21 cellular contexts compared by ENCODE assay signal in the genomic region with DNA sequence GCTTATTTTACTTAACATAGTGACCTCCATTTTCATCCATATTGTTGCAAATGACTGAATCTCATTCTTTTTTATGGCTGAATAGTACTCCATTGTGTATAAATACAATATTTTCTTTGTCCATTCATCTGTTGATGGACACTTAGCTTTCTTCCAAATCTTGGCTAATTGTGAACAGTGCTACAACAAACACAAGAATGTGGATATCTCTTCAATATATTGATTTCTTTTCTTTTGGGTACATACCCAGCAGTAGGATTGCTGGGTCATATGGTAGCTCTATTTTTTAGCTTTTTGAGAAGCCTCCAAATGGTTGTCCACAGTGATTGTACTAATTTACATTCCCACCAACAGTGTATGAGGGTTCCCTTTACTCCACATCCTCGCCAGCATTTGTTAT. TPM values are rescaled to one million over a fixed set of nuclear protein-coding genes. Genes with fewer than 3 reads are reported as not detected.
DNase-seq lines count a peak whose midpoint lies in the region; ATAC-seq and TF ChIP-seq lines count a peak whose summit lies in the region.
"Had no signal": no experiment of that assay in that cellular context is flagged by ENCODE, and none has a peak within 500 bp of the region (broad histone marks: within the 10 kb centered on the region; RNA-seq: fewer than 3 reads in every experiment).

No MANE protein-coding gene starts in this region.

- DNase-seq in globus pallidus (ENCODE audit: low spot score): peak; percentile 68
- peak; percentile 13 for DNase-seq in medulla oblongata (ENCODE audit: extremely low spot score)
- DNase-seq in putamen (ENCODE audit: low spot score): peak; percentile 52
- no peak for DNase-seq in aorta
- DNase-seq in PC-9: no peak
- no peak for DNase-seq in COR-L47 (lab: John Stamatoyannopoulos, UW)
- DNase-seq in T-helper 2 cell treated with Interferon-gamma antibody and Interleukin-4, amounts not matched to agents 5 μg/mL and 100 μg/mL, for 36 hours (ENCODE audit: low spot score): no peak
- DNase-seq: CD4-positive, CD25-positive, alpha-beta regulatory T cell; CD8-positive, alpha-beta T cell; DMS 273 treated with DMSO at 0.1 percent for 48 hours; DMS79; EL; GDM1; GOT3 had no signal

- intact Hi-C loops in aorta (cut with DNase I) (no loop called here), PC-9 (cut with micrococcal nuclease; ENCODE audit: unreplicated experiment) (no loop called here)

- no peaks in the 10 kb centered on the region for H3K9me3 ChIP-seq in HEK293 (ENCODE audit: control insufficient read depth, insufficient read depth, low read depth, low read length)
- no peaks in the 10 kb centered on the region for H3K9me3 ChIP-seq in aorta (ENCODE audit: control insufficient read depth, low read length)
- no peaks in the 10 kb centered on the region for H3K9me3 ChIP-seq in PC-9 (ENCODE audit: insufficient read depth, low read depth)
- H3K9me3 ChIP-seq: BLaER1, HAP-1 had no signal

- H3K4me3 ChIP-seq in HEK293 (ENCODE audit: low read depth, low read length) (no peak overlapping the region), aorta (ENCODE audit: low read length in 2 of 2) (no peak overlapping the region), PC-9 (no peak overlapping the region)
- H3K4me3 ChIP-seq: BLaER1, GM12878, HAP-1 had no signal

- WGBS in aorta, 2 donors: 96 to 98% methylated on average over 1 of the region's 1 CpG

- H3K36me3 ChIP-seq in HEK293 (ENCODE audit: control insufficient read depth in 2 of 2, insufficient read depth in 1 of 2, low read length in 2 of 2) (no peaks in the 10 kb centered on the region), aorta (ENCODE audit: control insufficient read depth in 1 of 2, insufficient read depth in 2 of 2, low read length in 1 of 2) (no peaks in the 10 kb centered on the region), PC-9 (ENCODE audit: low read depth) (no peaks in the 10 kb centered on the region)
- H3K36me3 ChIP-seq: BLaER1, HAP-1 had no signal

- CTCF ChIA-PET in HEK293 (lab: Yijun Ruan, JAX) (interaction anchor here (0.9 kb wide), 1 partner anchor 44 kb away, joined by 3 read pairs; no protein-coding TSS in a partner anchor), PC-9 (lab: Charles Lee) (no interaction called here)

- no peaks in the 10 kb centered on the region for H3K9me3 Mint-ChIP-seq in T-helper 2 cell treated with Interferon-gamma antibody and Interleukin-4, amounts not matched to agents 5 μg/mL and 100 μg/mL, for 36 hours
- H3K9me3 Mint-ChIP-seq: CD4-positive, CD25-positive, alpha-beta regulatory T cell; CD8-positive, alpha-beta T cell had no signal

- no TSS peak for BruUV-seq in PC-9 (replicated peaks; lab: Mats Ljungman, UMichigan)

- H3K79me2 ChIP-seq in PC-9 (ENCODE audit: low read depth): no peaks in the 10 kb centered on the region

- H3F3A ChIP-seq in PC-9 (ENCODE audit: insufficient read depth, low read depth): no peaks in the 10 kb centered on the region

- no peak overlapping the region for H3K4me3 Mint-ChIP-seq in T-helper 2 cell treated with Interferon-gamma antibody and Interleukin-4, amounts not matched to agents 5 μg/mL and 100 μg/mL, for 36 hours
- H3K4me3 Mint-ChIP-seq: B cell; CD4-positive, CD25-positive, alpha-beta regulatory T cell; CD8-positive, alpha-beta T cell had no signal

- no peaks in the 10 kb centered on the region for H3K36me3 Mint-ChIP-seq in T-helper 2 cell treated with Interferon-gamma antibody and Interleukin-4, amounts not matched to agents 5 μg/mL and 100 μg/mL, for 36 hours (ENCODE audit: low read depth)
- H3K36me3 Mint-ChIP-seq: CD4-positive, CD25-positive, alpha-beta regulatory T cell; CD8-positive, alpha-beta T cell had no signal

- ATAC-seq in aorta (ENCODE audit: low FRiP score): no peak
- ATAC-seq: CD8-positive, alpha-beta T cell; GM12878 had no signal

- peaks cover 3% of the 10 kb centered on the region for H3K27me3 Mint-ChIP-seq in T-helper 2 cell treated with Interferon-gamma antibody and Interleukin-4, amounts not matched to agents 5 μg/mL and 100 μg/mL, for 36 hours (ENCODE audit: low read depth)

- no peaks in the 10 kb centered on the region for H3K9me2 ChIP-seq in PC-9 (ENCODE audit: insufficient read depth)

- no peaks in the 10 kb centered on the region for H3K4me1 Mint-ChIP-seq in T-helper 2 cell treated with Interferon-gamma antibody and Interleukin-4, amounts not matched to agents 5 μg/mL and 100 μg/mL, for 36 hours (ENCODE audit: low read depth)
- H3K4me1 Mint-ChIP-seq: B cell; CD4-positive, CD25-positive, alpha-beta regulatory T cell had no signal

- H3K27ac ChIP-seq in HEK293 (ENCODE audit: extremely low read depth, low read depth, low read length) (no peak overlapping the region), aorta (ENCODE audit: low read depth in 1 of 2, low read length in 2 of 2) (no peak overlapping the region), PC-9 (no peak overlapping the region)
- H3K27ac ChIP-seq: 22Rv1, BLaER1, C4-2B had no signal

- no peak overlapping the region for H3K27ac Mint-ChIP-seq in T-helper 2 cell treated with Interferon-gamma antibody and Interleukin-4, amounts not matched to agents 5 μg/mL and 100 μg/mL, for 36 hours
- H3K27ac Mint-ChIP-seq: B cell; CD4-positive, CD25-positive, alpha-beta regulatory T cell; CD8-positive, alpha-beta T cell had no signal

- H4K20me1 ChIP-seq in PC-9 (ENCODE audit: insufficient read depth): no peaks in the 10 kb centered on the region
- H4K20me1 ChIP-seq: BLaER1 had no signal

- no peak for TF ChIP-seq CTCF in HEK293 (tag by site-specific recombination; IDR thresholded peaks at IDR 0.05)
- TF ChIP-seq CTCF in PC-9 (conservative IDR thresholded peaks at IDR 0.05): no peak

- H3K4me1 ChIP-seq in HEK293 (ENCODE audit: control insufficient read depth, insufficient read depth, low read length) (peaks cover 15% of the 10 kb centered on the region), aorta (ENCODE audit: control insufficient read depth in 1 of 2, insufficient read depth in 2 of 2, low read length in 2 of 2) (peaks cover 2 to 4% of the 10 kb centered on the region in 2 donors), PC-9 (replicated peaks; ENCODE audit: insufficient read depth) (no peaks in the 10 kb centered on the region)
- H3K4me1 ChIP-seq: BLaER1, HAP-1 had no signal

- H2AFZ ChIP-seq in PC-9: no peak overlapping the region

- POLR2A ChIA-PET in HEK293 (lab: Yijun Ruan, JAX): no interaction called here
- POLR2A ChIA-PET in PC-9 (lab: Charles Lee; ENCODE audit: unreplicated experiment): no interaction called here

- H3K27me3 ChIP-seq in aorta (ENCODE audit: control insufficient read depth in 1 of 2, insufficient read depth in 2 of 2, low read length in 1 of 2) (no peaks in the 10 kb centered on the region), PC-9 (ENCODE audit: insufficient read depth, low read depth) (no peaks in the 10 kb centered on the region)
- H3K27me3 ChIP-seq: BLaER1 had no signal

- no peak overlapping the region for H3K4me2 ChIP-seq in PC-9
- H3K4me2 ChIP-seq: BLaER1 had no signal

TF ChIP-seq in HEK293, 187 proteins besides CTCF, POLR2A, EP300 and RAD21:
- peak; percentile 70 for TF ChIP-seq ZNF146 (tag by site-specific recombination; IDR thresholded peaks at IDR 0.05)
- no peak for TF ChIP-seq MZF1 (tag by site-specific recombination; IDR thresholded peaks at IDR 0.05; ENCODE audit: borderline replicate concordance)
- no peak for TF ChIP-seq SP7 (tag by site-specific recombination; IDR thresholded peaks at IDR 0.05)
- TF ChIP-seq, protein P1, sequence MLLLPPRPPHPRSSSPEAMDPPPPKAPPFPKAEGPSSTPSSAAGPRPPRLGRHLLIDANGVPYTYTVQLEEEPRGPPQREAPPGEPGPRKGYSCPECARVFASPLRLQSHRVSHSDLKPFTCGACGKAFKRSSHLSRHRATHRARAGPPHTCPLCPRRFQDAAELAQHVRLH (tag by site-specific recombination; IDR thresholded peaks at IDR 0.05): 0 out of 2 replicates have a peak, but pooled peaks have one; percentile 19

RNA-seq across cellular contexts. Expression of a gene that starts 58.0 kb away (rescaled TPM):
- total RNA-seq in aorta (10 to 100 TPM; 27.1 to 57.1 TPM), PC-9 (2021) (1.0 and 2.1 TPM in 2 replicates)
- polyA plus RNA-seq in aorta: 1 to 10 TPM; 2.6 to 8.6 TPM
- total RNA-seq: CD8-positive, alpha-beta T cell had no signal
- polyA plus RNA-seq: CD4-positive, CD25-positive, alpha-beta regulatory T cell had no signal

Comparison
In these comparisons a context has a peak if more than half of its experiments do, and no peak if none do; other contexts are left out.
1. DNase-seq: peak in globus pallidus (single experiment), medulla oblongata (single experiment) and putamen (single experiment); none in aorta (0 of 2), PC-9 (0 of 2), COR-L47 (single experiment) and T-helper 2 cell treated with Interferon-gamma antibody and Interleukin-4, amounts not matched to agents 5 μg/mL and 100 μg/mL, for 36 hours (single experiment).